39 cellular contexts compared by ENCODE assay signal in genomic region chr11:115111066-115111465, GRCh38.
"Had no signal": no experiment of that assay in that cellular context is flagged by ENCODE, and none has a peak within 500 bp of the region (broad histone marks: within the 10 kb centered on the region; RNA-seq: fewer than 3 reads in every experiment).

No MANE protein-coding gene starts in this region.

- H3K4me3 Mint-ChIP-seq: activated naive CD4-positive, alpha-beta T cell treated with anti-CD3 and anti-CD28 coated beads for 36 hours; activated naive CD4-positive, alpha-beta T cell treated with anti-CD3 and anti-CD28 coated beads, Interleukin-2, amount 10 ng/mL, durations not matched to agents 7 days and 5 days; activated naive CD4-positive, alpha-beta T cell treated with anti-CD3 and anti-CD28 coated beads, Interleukin-2, amount 50 U/mL, for 24 hours; activated naive CD8-positive, alpha-beta T cell; activated naive CD8-positive, alpha-beta T cell treated with anti-CD3 and anti-CD28 coated beads for 36 hours; activated naive CD8-positive, alpha-beta T cell treated with anti-CD3 and anti-CD28 coated beads, Interleukin-2, amount 10 ng/mL, durations not matched to agents 7 days and 5 days; activated naive CD8-positive, alpha-beta T cell treated with anti-CD3 and anti-CD28 coated beads, Interleukin-2, amount 50 U/mL, for 24 hours; activated T-cell treated with anti-CD3 and anti-CD28 coated beads, Interleukin-2, amount 50 U/mL, for 24 hours; activated T-cell treated with anti-CD3 and anti-CD28 coated beads, Interleukin-2, amount 50 U/mL, for 4 hours; activated T-cell treated with anti-CD3 and anti-CD28 coated beads, Interleukin-2, amount 50 U/mL, for 72 hours; activated T-helper 1 cell treated with anti-CD3 and anti-CD28 coated beads, Interleukin-12 subunit alpha, Interleukin-12 subunit beta, Interleukin-2, Interleukin-4 antibody, amounts not matched to agents 30 ng/mL and 10 ng/mL and 1 ng/mL, durations not matched to agents 14 hours and 24 hours and 36 hours; activated T-helper 17 cell treated with anti-CD3 and anti-CD28 coated beads, Interleukin-2, amount 50 U/mL, for 72 hours; brain; central memory CD8-positive, alpha-beta T cell had no signal

- H3K27ac Mint-ChIP-seq: activated naive CD4-positive, alpha-beta T cell treated with anti-CD3 and anti-CD28 coated beads for 36 hours; activated naive CD4-positive, alpha-beta T cell treated with anti-CD3 and anti-CD28 coated beads, Interleukin-2, amount 10 ng/mL, durations not matched to agents 7 days and 5 days; activated naive CD4-positive, alpha-beta T cell treated with anti-CD3 and anti-CD28 coated beads, Interleukin-2, amount 50 U/mL, for 24 hours; activated naive CD4-positive, alpha-beta T cell treated with anti-CD3 and anti-CD28 coated beads, Interleukin-2, amount 50 U/mL, for 72 hours; activated naive CD8-positive, alpha-beta T cell; activated naive CD8-positive, alpha-beta T cell treated with anti-CD3 and anti-CD28 coated beads for 36 hours; activated naive CD8-positive, alpha-beta T cell treated with anti-CD3 and anti-CD28 coated beads, Interleukin-2, amount 10 ng/mL, durations not matched to agents 7 days and 5 days; activated naive CD8-positive, alpha-beta T cell treated with anti-CD3 and anti-CD28 coated beads, Interleukin-2, amount 50 U/mL, for 24 hours; activated T-cell treated with anti-CD3 and anti-CD28 coated beads, Interleukin-2, amount 50 U/mL, for 24 hours; activated T-cell treated with anti-CD3 and anti-CD28 coated beads, Interleukin-2, amount 50 U/mL, for 72 hours; activated T-helper 1 cell treated with anti-CD3 and anti-CD28 coated beads, Interleukin-12 subunit alpha, Interleukin-12 subunit beta, Interleukin-2, Interleukin-4 antibody, amounts not matched to agents 30 ng/mL and 10 ng/mL and 1 ng/mL, durations not matched to agents 14 hours and 24 hours and 36 hours; activated T-helper 17 cell treated with anti-CD3 and anti-CD28 coated beads, Interleukin-2, amount 50 U/mL, for 72 hours; activated T-helper 2 cell treated with anti-CD3 and anti-CD28 coated beads, Interferon-gamma antibody, Interleukin-2, Interleukin-4, amounts not matched to agents 10 μg/mL and 5 μg/mL and 100 μg/mL, durations not matched to agents 14 hours and 24 hours and 36 hours had no signal

- H3K36me3 ChIP-seq: adrenal gland, ascending aorta, brain microvascular endothelial cell, breast epithelium, cardiac muscle cell had no signal

- FAIRE-seq: astrocyte, bronchial epithelial cell had no signal

- H3K27ac ChIP-seq: adrenal gland, ascending aorta, body of pancreas, brain microvascular endothelial cell, breast epithelium, cardiac muscle cell had no signal

- H3K4me3 ChIP-seq: adrenal gland, ascending aorta, body of pancreas, breast epithelium, cardiac muscle cell had no signal

- H3K36me3 Mint-ChIP-seq: activated naive CD4-positive, alpha-beta T cell treated with anti-CD3 and anti-CD28 coated beads, Interleukin-2, amount 10 ng/mL, durations not matched to agents 7 days and 5 days; activated naive CD4-positive, alpha-beta T cell treated with anti-CD3 and anti-CD28 coated beads, Interleukin-2, amount 50 U/mL, for 24 hours; activated naive CD4-positive, alpha-beta T cell treated with anti-CD3 and anti-CD28 coated beads, Interleukin-2, amount 50 U/mL, for 72 hours; activated naive CD8-positive, alpha-beta T cell; activated naive CD8-positive, alpha-beta T cell treated with anti-CD3 and anti-CD28 coated beads for 36 hours; activated naive CD8-positive, alpha-beta T cell treated with anti-CD3 and anti-CD28 coated beads, Interleukin-2, amount 10 ng/mL, durations not matched to agents 7 days and 5 days; brain had no signal

- DNase-seq: activated effector memory CD4-positive, alpha-beta T cell treated with anti-CD3 and anti-CD28 coated beads, Interleukin-2, amount 50 U/mL, for 16 hours; activated effector memory CD4-positive, alpha-beta T cell treated with Interleukin-2 at 50 U/mL for 16 hours; activated gamma-delta T cell; activated gamma-delta T cell treated with Interleukin-2 at 50 U/mL for 16 hours; activated naive CD4-positive, alpha-beta T cell; activated naive CD4-positive, alpha-beta T cell treated with anti-CD3 and anti-CD28 coated beads for 36 hours; activated naive CD4-positive, alpha-beta T cell treated with anti-CD3 and anti-CD28 coated beads, Interleukin-2, amount 10 ng/mL, durations not matched to agents 7 days and 5 days; activated naive CD4-positive, alpha-beta T cell treated with anti-CD3 and anti-CD28 coated beads, Interleukin-2, amount 50 U/mL, for 16 hours; activated naive CD4-positive, alpha-beta T cell treated with Interleukin-2 at 50 U/mL for 16 hours; activated naive CD8-positive, alpha-beta T cell treated with anti-CD3 and anti-CD28 coated beads for 36 hours; activated naive CD8-positive, alpha-beta T cell treated with anti-CD3 and anti-CD28 coated beads, Interleukin-2, amount 10 ng/mL, durations not matched to agents 7 days and 5 days; activated naive CD8-positive, alpha-beta T cell treated with anti-CD3 and anti-CD28 coated beads, Interleukin-2, amount 50 U/mL, for 24 hours; activated T-cell treated with anti-CD3 and anti-CD28 coated beads for 4 hours; activated T-cell treated with anti-CD3 and anti-CD28 coated beads, Interleukin-2, amount 50 U/mL, for 1 hour; activated T-cell treated with anti-CD3 and anti-CD28 coated beads, Interleukin-2, amount 50 U/mL, for 24 hours; activated T-cell treated with anti-CD3 and anti-CD28 coated beads, Interleukin-2, amount 50 U/mL, for 4 hours; activated T-cell treated with anti-CD3 and anti-CD28 coated beads, Interleukin-2, amount 50 U/mL, for 48 hours; activated T-cell treated with anti-CD3 and anti-CD28 coated beads, Interleukin-2, amount 50 U/mL, for 72 hours; adrenal gland; amniotic stem cell; amygdala; anterior cingulate cortex; aorta; body of pancreas; brain microvascular endothelial cell; central memory CD4-positive, alpha-beta T cell had no signal

- H3K9me3 Mint-ChIP-seq: activated naive CD4-positive, alpha-beta T cell treated with anti-CD3 and anti-CD28 coated beads for 36 hours; activated naive CD4-positive, alpha-beta T cell treated with anti-CD3 and anti-CD28 coated beads, Interleukin-2, amount 10 ng/mL, durations not matched to agents 7 days and 5 days; activated naive CD4-positive, alpha-beta T cell treated with anti-CD3 and anti-CD28 coated beads, Interleukin-2, amount 50 U/mL, for 24 hours; activated naive CD8-positive, alpha-beta T cell treated with anti-CD3 and anti-CD28 coated beads for 36 hours; activated naive CD8-positive, alpha-beta T cell treated with anti-CD3 and anti-CD28 coated beads, Interleukin-2, amount 10 ng/mL, durations not matched to agents 7 days and 5 days; activated naive CD8-positive, alpha-beta T cell treated with anti-CD3 and anti-CD28 coated beads, Interleukin-2, amount 50 U/mL, for 24 hours; activated T-cell treated with anti-CD3 and anti-CD28 coated beads, Interleukin-2, amount 50 U/mL, for 24 hours; activated T-cell treated with anti-CD3 and anti-CD28 coated beads, Interleukin-2, amount 50 U/mL, for 4 hours; activated T-cell treated with anti-CD3 and anti-CD28 coated beads, Interleukin-2, amount 50 U/mL, for 72 hours; activated T-helper 1 cell treated with anti-CD3 and anti-CD28 coated beads, Interleukin-12 subunit alpha, Interleukin-12 subunit beta, Interleukin-2, Interleukin-4 antibody, amounts not matched to agents 30 ng/mL and 10 ng/mL and 1 ng/mL, durations not matched to agents 14 hours and 24 hours and 36 hours; activated T-helper 17 cell treated with anti-CD3 and anti-CD28 coated beads, Interleukin-2, amount 50 U/mL, for 72 hours; activated T-helper 2 cell treated with anti-CD3 and anti-CD28 coated beads, Interferon-gamma antibody, Interleukin-2, Interleukin-4, amounts not matched to agents 10 μg/mL and 5 μg/mL and 100 μg/mL, durations not matched to agents 14 hours and 24 hours and 36 hours; brain; central memory CD8-positive, alpha-beta T cell had no signal

- H3K4me1 ChIP-seq: adrenal gland, ascending aorta, body of pancreas, breast epithelium had no signal

- H3K27me3 ChIP-seq: adrenal gland, ascending aorta, body of pancreas, brain microvascular endothelial cell, breast epithelium, cardiac muscle cell had no signal

- H3K27me3 Mint-ChIP-seq: activated naive CD4-positive, alpha-beta T cell treated with anti-CD3 and anti-CD28 coated beads, Interleukin-2, amount 50 U/mL, for 24 hours; activated naive CD8-positive, alpha-beta T cell; activated naive CD8-positive, alpha-beta T cell treated with anti-CD3 and anti-CD28 coated beads, Interleukin-2, amount 10 ng/mL, durations not matched to agents 7 days and 5 days; activated naive CD8-positive, alpha-beta T cell treated with anti-CD3 and anti-CD28 coated beads, Interleukin-2, amount 50 U/mL, for 24 hours; activated T-cell treated with anti-CD3 and anti-CD28 coated beads, Interleukin-2, amount 50 U/mL, for 24 hours had no signal

- ATAC-seq: activated naive CD4-positive, alpha-beta T cell treated with anti-CD3 and anti-CD28 coated beads, Interleukin-2, amount 50 U/mL, for 72 hours; activated naive CD8-positive, alpha-beta T cell treated with anti-CD3 and anti-CD28 coated beads, Interleukin-2, amount 50 U/mL, for 24 hours; activated T-cell treated with anti-CD3 and anti-CD28 coated beads, Interleukin-2, amount 50 U/mL, for 4 hours; activated T-cell treated with anti-CD3 and anti-CD28 coated beads, Interleukin-2, amount 50 U/mL, for 72 hours; activated T-helper 17 cell treated with anti-CD3 and anti-CD28 coated beads, Interleukin-2, amount 50 U/mL, for 72 hours; body of pancreas had no signal

- H3K4me1 Mint-ChIP-seq: activated naive CD4-positive, alpha-beta T cell treated with anti-CD3 and anti-CD28 coated beads, Interleukin-2, amount 10 ng/mL, durations not matched to agents 7 days and 5 days; activated naive CD4-positive, alpha-beta T cell treated with anti-CD3 and anti-CD28 coated beads, Interleukin-2, amount 50 U/mL, for 24 hours; activated naive CD8-positive, alpha-beta T cell treated with anti-CD3 and anti-CD28 coated beads for 36 hours; activated naive CD8-positive, alpha-beta T cell treated with anti-CD3 and anti-CD28 coated beads, Interleukin-2, amount 10 ng/mL, durations not matched to agents 7 days and 5 days; activated naive CD8-positive, alpha-beta T cell treated with anti-CD3 and anti-CD28 coated beads, Interleukin-2, amount 50 U/mL, for 24 hours; activated T-helper 17 cell treated with anti-CD3 and anti-CD28 coated beads, Interleukin-2, amount 50 U/mL, for 72 hours; central memory CD8-positive, alpha-beta T cell had no signal

- H3K9me3 ChIP-seq: adrenal gland, ascending aorta, body of pancreas, breast epithelium had no signal
